Comparison of ENCODE assay signal across 21 cellular contexts in genomic region chr16:74651841-74652240, GRCh38. TPM values are rescaled to one million over a fixed set of nuclear protein-coding genes. Genes with fewer than 3 reads are reported as not detected.
A peak's percentile ranks its signal among the peaks of the same experiment; 100 is the strongest.
DNase-seq lines count a peak whose midpoint lies in the region; ATAC-seq and TF ChIP-seq lines count a peak whose summit lies in the region.
"Had no signal": no experiment of that assay in that cellular context is flagged by ENCODE, and none has a peak within 500 bp of the region (broad histone marks: within the 10 kb centered on the region; RNA-seq: fewer than 3 reads in every experiment).

No MANE protein-coding gene starts in this region.

- 93 to 98% (median 96%) methylated on average over 2 of the region's 2 CpGs for WGBS in psoas muscle, 3 donors

- no peaks in the 10 kb centered on the region for H3K4me1 ChIP-seq in Caco-2
- H3K4me1 ChIP-seq in psoas muscle: no peaks in the 10 kb centered on the region
- H3K4me1 ChIP-seq: sigmoid colon had no signal

- peaks cover 8% of the 10 kb centered on the region for H3K36me3 ChIP-seq in Caco-2 (ENCODE audit: control insufficient read depth, insufficient read depth, low read length)
- peaks cover 12 to 51% of the 10 kb centered on the region in 2 donors for H3K36me3 ChIP-seq in psoas muscle (ENCODE audit: insufficient read depth in 1 of 2, low read depth in 1 of 2)

- TF ChIP-seq CTCF in Caco-2 (IDR thresholded peaks at IDR 0.05; ENCODE audit: insufficient read depth in 1 of 2, low read depth in 1 of 2, low read length in 1 of 2, severe bottlenecking in 1 of 2, unreplicated experiment in 1 of 2) (no peak), psoas muscle (IDR thresholded peaks at IDR 0.05) (no peak)

- no peak overlapping the region for H3K4me3 Mint-ChIP-seq in activated CD4-positive, alpha-beta memory T cell treated with anti-CD3 and anti-CD28 coated beads, Interleukin-2, amount 10 ng/mL, durations not matched to agents 7 days and 5 days
- no peak overlapping the region for H3K4me3 Mint-ChIP-seq in activated CD4-positive, alpha-beta memory T cell treated with anti-CD3 and anti-CD28 coated beads for 36 hours
- no peak overlapping the region for H3K4me3 Mint-ChIP-seq in Caco-2 (ENCODE audit: unreplicated experiment)
- no peak overlapping the region for H3K4me3 Mint-ChIP-seq in dendritic cell treated with granulocyte-macrophage colony-stimulating factor and Interleukin-4, amounts not matched to agents 40 ng/mL and 50 ng/mL, for 4 days
- no peak overlapping the region for H3K4me3 Mint-ChIP-seq in naive thymus-derived CD8-positive, alpha-beta T cell

- H3K9me3 Mint-ChIP-seq in activated CD4-positive, alpha-beta memory T cell treated with anti-CD3 and anti-CD28 coated beads, Interleukin-2, amount 10 ng/mL, durations not matched to agents 7 days and 5 days: no peaks in the 10 kb centered on the region
- no peaks in the 10 kb centered on the region for H3K9me3 Mint-ChIP-seq in activated CD4-positive, alpha-beta memory T cell treated with anti-CD3 and anti-CD28 coated beads for 36 hours
- no peaks in the 10 kb centered on the region for H3K9me3 Mint-ChIP-seq in Caco-2 (ENCODE audit: unreplicated experiment)
- H3K9me3 Mint-ChIP-seq in dendritic cell treated with granulocyte-macrophage colony-stimulating factor and Interleukin-4, amounts not matched to agents 40 ng/mL and 50 ng/mL, for 4 days: no peaks in the 10 kb centered on the region
- H3K9me3 Mint-ChIP-seq in naive thymus-derived CD8-positive, alpha-beta T cell: no peaks in the 10 kb centered on the region

- CTCF ChIA-PET in activated CD4-positive, alpha-beta memory T cell treated with anti-CD3 and anti-CD28 coated beads, Interleukin-2, amount 10 ng/mL, durations not matched to agents 7 days and 5 days (lab: Charles Lee): interaction anchor here (0.6 to 4.1 kb wide), 13 partner anchors 8 to 187 kb away, joined by 3 to 36 read pairs (median 4); partner anchors contain the start of gene RFWD3
- CTCF ChIA-PET in activated CD4-positive, alpha-beta memory T cell treated with anti-CD3 and anti-CD28 coated beads for 36 hours (lab: Charles Lee): interaction anchor here (0.6 to 2.5 kb wide), 13 partner anchors 8 to 172 kb away, joined by 3 to 12 read pairs (median 4); partner anchors contain the start of gene RFWD3
- CTCF ChIA-PET in Caco-2 (lab: Charles Lee): interaction anchor here (0.5 to 1.2 kb wide), 3 partner anchors 9 to 211 kb away, joined by 3 to 5 read pairs (median 3); no protein-coding TSS in a partner anchor

- H3K4me1 Mint-ChIP-seq in activated CD4-positive, alpha-beta memory T cell treated with anti-CD3 and anti-CD28 coated beads, Interleukin-2, amount 10 ng/mL, durations not matched to agents 7 days and 5 days: peaks cover 31% of the 10 kb centered on the region
- H3K4me1 Mint-ChIP-seq in activated CD4-positive, alpha-beta memory T cell treated with anti-CD3 and anti-CD28 coated beads for 36 hours (ENCODE audit: low read depth): peaks cover 34% of the 10 kb centered on the region
- peaks cover 7% of the 10 kb centered on the region for H3K4me1 Mint-ChIP-seq in Caco-2 (ENCODE audit: low read depth, unreplicated experiment)
- H3K4me1 Mint-ChIP-seq in dendritic cell treated with granulocyte-macrophage colony-stimulating factor and Interleukin-4, amounts not matched to agents 40 ng/mL and 50 ng/mL, for 4 days (ENCODE audit: low read depth): peaks cover 33% of the 10 kb centered on the region
- peaks cover 14 to 43% (median 36%) of the 10 kb centered on the region in 4 donors for H3K4me1 Mint-ChIP-seq in naive thymus-derived CD8-positive, alpha-beta T cell

- H3K27ac Mint-ChIP-seq in activated CD4-positive, alpha-beta memory T cell treated with anti-CD3 and anti-CD28 coated beads, Interleukin-2, amount 10 ng/mL, durations not matched to agents 7 days and 5 days: peak overlapping the region; percentile 42
- H3K27ac Mint-ChIP-seq in activated CD4-positive, alpha-beta memory T cell treated with anti-CD3 and anti-CD28 coated beads for 36 hours: no peak overlapping the region
- H3K27ac Mint-ChIP-seq in Caco-2 (ENCODE audit: unreplicated experiment): peak overlapping the region; percentile 10
- H3K27ac Mint-ChIP-seq in dendritic cell treated with granulocyte-macrophage colony-stimulating factor and Interleukin-4, amounts not matched to agents 40 ng/mL and 50 ng/mL, for 4 days: peak overlapping the region; percentile 8
- H3K27ac Mint-ChIP-seq in naive thymus-derived CD8-positive, alpha-beta T cell: peak overlapping the region in 7 of 10 donors; percentile 58 to 93 (median 75)

- no peak for ATAC-seq in naive thymus-derived CD8-positive, alpha-beta T cell
- ATAC-seq in psoas muscle: no peak
- ATAC-seq: gastroesophageal sphincter had no signal

- H3K27me3 Mint-ChIP-seq in activated CD4-positive, alpha-beta memory T cell treated with anti-CD3 and anti-CD28 coated beads, Interleukin-2, amount 10 ng/mL, durations not matched to agents 7 days and 5 days: no peaks in the 10 kb centered on the region
- no peaks in the 10 kb centered on the region for H3K27me3 Mint-ChIP-seq in activated CD4-positive, alpha-beta memory T cell treated with anti-CD3 and anti-CD28 coated beads for 36 hours
- H3K27me3 Mint-ChIP-seq in Caco-2 (ENCODE audit: insufficient read depth, unreplicated experiment): no peaks in the 10 kb centered on the region
- H3K27me3 Mint-ChIP-seq in dendritic cell treated with granulocyte-macrophage colony-stimulating factor and Interleukin-4, amounts not matched to agents 40 ng/mL and 50 ng/mL, for 4 days: no peaks in the 10 kb centered on the region
- no peaks in the 10 kb centered on the region for H3K27me3 Mint-ChIP-seq in naive thymus-derived CD8-positive, alpha-beta T cell

- H3K36me3 Mint-ChIP-seq in activated CD4-positive, alpha-beta memory T cell treated with anti-CD3 and anti-CD28 coated beads, Interleukin-2, amount 10 ng/mL, durations not matched to agents 7 days and 5 days (ENCODE audit: low read depth): peaks cover 72% of the 10 kb centered on the region
- peaks cover 46% of the 10 kb centered on the region for H3K36me3 Mint-ChIP-seq in activated CD4-positive, alpha-beta memory T cell treated with anti-CD3 and anti-CD28 coated beads for 36 hours
- peaks cover 95% of the 10 kb centered on the region for H3K36me3 Mint-ChIP-seq in Caco-2 (ENCODE audit: insufficient read depth, unreplicated experiment)
- H3K36me3 Mint-ChIP-seq in dendritic cell treated with granulocyte-macrophage colony-stimulating factor and Interleukin-4, amounts not matched to agents 40 ng/mL and 50 ng/mL, for 4 days (ENCODE audit: low read depth): peaks cover 77% of the 10 kb centered on the region
- peaks cover 0 to 81% (median 12%) of the 10 kb centered on the region in 3 donors for H3K36me3 Mint-ChIP-seq in naive thymus-derived CD8-positive, alpha-beta T cell

- no TSS peak for BruUV-seq in Caco-2 (replicated peaks; lab: Mats Ljungman, UMichigan)

- no peak overlapping the region for H3K4me3 ChIP-seq in Caco-2 (ENCODE audit: low read depth, low read length)
- H3K4me3 ChIP-seq in psoas muscle: no peak overlapping the region
- H3K4me3 ChIP-seq: BLaER1 treated with 17β-estradiol and CSF1 and Interleukin-3, amounts not matched to agents 10 nM and 100 nM; esophagus squamous epithelium; gastroesophageal sphincter; sigmoid colon had no signal

- POLR2A ChIA-PET in activated CD4-positive, alpha-beta memory T cell treated with anti-CD3 and anti-CD28 coated beads, Interleukin-2, amount 10 ng/mL, durations not matched to agents 7 days and 5 days (lab: Charles Lee): interaction anchor here (1.2 to 2.0 kb wide), 4 partner anchors 10 to 45 kb away, joined by 3 to 14 read pairs (median 4); partner anchors contain the start of genes GLG1 and RFWD3
- POLR2A ChIA-PET in activated CD4-positive, alpha-beta memory T cell treated with anti-CD3 and anti-CD28 coated beads for 36 hours (lab: Charles Lee): interaction anchor here (0.6 to 2.2 kb wide), 2 partner anchors 13 to 53 kb away, joined by 3 to 9 read pairs; no protein-coding TSS in a partner anchor
- POLR2A ChIA-PET in Caco-2 (lab: Charles Lee): interaction anchor here (0.5 kb wide), 1 partner anchor 13 kb away, joined by 4 read pairs; no protein-coding TSS in a partner anchor
- POLR2A ChIA-PET in naive thymus-derived CD8-positive, alpha-beta T cell (lab: Charles Lee): interaction anchor here (0.6 kb wide), 1 partner anchor 158 kb away, joined by 4 read pairs; no protein-coding TSS in a partner anchor

- H3K27ac ChIP-seq in psoas muscle: no peak overlapping the region
- H3K27ac ChIP-seq: BLaER1 treated with 17β-estradiol and CSF1 and Interleukin-3, amounts not matched to agents 10 nM and 100 nM; esophagus squamous epithelium; gastroesophageal sphincter; sigmoid colon had no signal

- no peaks in the 10 kb centered on the region for H3K27me3 ChIP-seq in Caco-2 (replicated peaks; ENCODE audit: control insufficient read depth, insufficient read depth, low read length)
- H3K27me3 ChIP-seq in psoas muscle (ENCODE audit: insufficient read depth in 3 of 3, low read length in 2 of 3): no peaks in the 10 kb centered on the region
- H3K27me3 ChIP-seq: BLaER1 treated with 17β-estradiol and CSF1 and Interleukin-3, amounts not matched to agents 10 nM and 100 nM; esophagus squamous epithelium; gastroesophageal sphincter; sigmoid colon had no signal

- intact Hi-C loops in activated CD4-positive, alpha-beta memory T cell treated with anti-CD3 and anti-CD28 coated beads for 36 hours (cut with micrococcal nuclease): no loop called here
- intact Hi-C loops in Caco-2 (cut with micrococcal nuclease; ENCODE audit: unreplicated experiment): no loop called here
- intact Hi-C loops in dendritic cell treated with granulocyte-macrophage colony-stimulating factor and Interleukin-4, amounts not matched to agents 40 ng/mL and 50 ng/mL, for 4 days (cut with micrococcal nuclease): no loop called here
- intact Hi-C loops in psoas muscle (cut with DNase I): no loop called here

- H3K9me3 ChIP-seq in Caco-2 (no peaks in the 10 kb centered on the region), psoas muscle (no peaks in the 10 kb centered on the region)
- H3K9me3 ChIP-seq: BLaER1 treated with 17β-estradiol and CSF1 and Interleukin-3, amounts not matched to agents 10 nM and 100 nM; esophagus squamous epithelium; gastroesophageal sphincter; sigmoid colon had no signal

- DNase-seq in activated CD4-positive, alpha-beta memory T cell treated with anti-CD3 and anti-CD28 coated beads, Interleukin-2, amount 10 ng/mL, durations not matched to agents 7 days and 5 days: no peak
- DNase-seq in activated CD4-positive, alpha-beta memory T cell treated with anti-CD3 and anti-CD28 coated beads for 36 hours: no peak
- DNase-seq in Caco-2 (no peak), GM19240 (ENCODE audit: insufficient read length, low spot score) (no peak), psoas muscle (no peak), cerebellum (ENCODE audit: low spot score) (no peak)
- DNase-seq in naive thymus-derived CD8-positive, alpha-beta T cell: no peak
- DNase-seq: ACHN; activated CD4-positive, alpha-beta T cell treated with anti-CD3 and anti-CD28 coated beads, Interleukin-2, amount 50 U/mL, for 1 hour; activated naive CD4-positive, alpha-beta T cell treated with Interleukin-2 at 50 U/mL for 16 hours; amygdala; central memory CD4-positive, alpha-beta T cell; esophagus squamous epithelium; GDM1; kidney; NCI-H187 treated with DMSO at 0.1 percent for 48 hours; sigmoid colon; T-helper 2 cell had no signal

RNA-seq across cellular contexts. Expression of gene RFWD3, which starts 14.8 kb away (rescaled TPM):
- 100 to 1,000 TPM in 1 of 2 experiments, 10 to 100 TPM in 1; 99.5 to 107 TPM for total RNA-seq in activated CD4-positive, alpha-beta memory T cell treated with anti-CD3 and anti-CD28 coated beads, Interleukin-2, amount 10 ng/mL, durations not matched to agents 7 days and 5 days
- 100 to 1,000 TPM in 1 of 2 experiments, 10 to 100 TPM in 1; 95.3 to 109 TPM for total RNA-seq in activated CD4-positive, alpha-beta memory T cell treated with anti-CD3 and anti-CD28 coated beads for 36 hours
- total RNA-seq in Caco-2 (2022) (111 and 118 TPM in 2 replicates), psoas muscle (1 to 10 TPM; 4.0 to 8.2 (median 7.2) TPM), cerebellum (20.4 TPM)
- 10 to 100 TPM; 42.0 to 52.3 TPM for total RNA-seq in naive thymus-derived CD8-positive, alpha-beta T cell
- 10 to 100 TPM; 11.3 to 22.6 (median 11.7) TPM for polyA plus RNA-seq in naive thymus-derived CD8-positive, alpha-beta T cell
- 1 to 10 TPM; 2.6 to 3.9 (median 3.3) TPM for polyA plus RNA-seq in psoas muscle

RNA-seq across cellular contexts. Expression of gene GLG1, which starts 44.9 kb away (rescaled TPM):
- 100 to 1,000 TPM; 130 to 132 TPM for total RNA-seq in activated CD4-positive, alpha-beta memory T cell treated with anti-CD3 and anti-CD28 coated beads, Interleukin-2, amount 10 ng/mL, durations not matched to agents 7 days and 5 days
- 10 to 100 TPM; 58.1 to 63.8 TPM for total RNA-seq in activated CD4-positive, alpha-beta memory T cell treated with anti-CD3 and anti-CD28 coated beads for 36 hours
- total RNA-seq in Caco-2 (2022): 197 and 210 TPM in 2 replicates
- 100 to 1,000 TPM; 192 to 195 TPM for total RNA-seq in naive thymus-derived CD8-positive, alpha-beta T cell
- polyA plus RNA-seq in naive thymus-derived CD8-positive, alpha-beta T cell: 100 to 1,000 TPM; 137 to 210 (median 164) TPM
- 100 to 1,000 TPM in 1 of 4 donors, 10 to 100 TPM in 3; 60.1 to 107 (median 76.5) TPM for total RNA-seq in psoas muscle
- polyA plus RNA-seq in psoas muscle: 10 to 100 TPM; 19.7 to 57.6 (median 24.6) TPM
- total RNA-seq in cerebellum: 98.6 TPM

RNA-seq across cellular contexts. Expression of gene MLKL, which starts 48.8 kb away (rescaled TPM):
- 10 to 100 TPM; 42.8 to 45.2 TPM for total RNA-seq in activated CD4-positive, alpha-beta memory T cell treated with anti-CD3 and anti-CD28 coated beads, Interleukin-2, amount 10 ng/mL, durations not matched to agents 7 days and 5 days
- total RNA-seq in activated CD4-positive, alpha-beta memory T cell treated with anti-CD3 and anti-CD28 coated beads for 36 hours: 10 to 100 TPM; 18.3 to 18.8 TPM
- total RNA-seq in Caco-2 (2022) (9.7 and 10.8 TPM in 2 replicates), psoas muscle (1 to 10 TPM; 1.9 to 2.8 (median 2.2) TPM), cerebellum (0.91 TPM)
- total RNA-seq in naive thymus-derived CD8-positive, alpha-beta T cell: 10 to 100 TPM; 19.8 to 20.6 TPM
- 1 to 10 TPM; 7.3 to 9.3 (median 8.2) TPM for polyA plus RNA-seq in naive thymus-derived CD8-positive, alpha-beta T cell
- 1 to 10 TPM in 2 of 3 donors, under 1 TPM in 1; 0.56 to 3.4 (median 1.4) TPM for polyA plus RNA-seq in psoas muscle
